ENCODE assay signal across 12 cellular contexts in the genomic region with DNA sequence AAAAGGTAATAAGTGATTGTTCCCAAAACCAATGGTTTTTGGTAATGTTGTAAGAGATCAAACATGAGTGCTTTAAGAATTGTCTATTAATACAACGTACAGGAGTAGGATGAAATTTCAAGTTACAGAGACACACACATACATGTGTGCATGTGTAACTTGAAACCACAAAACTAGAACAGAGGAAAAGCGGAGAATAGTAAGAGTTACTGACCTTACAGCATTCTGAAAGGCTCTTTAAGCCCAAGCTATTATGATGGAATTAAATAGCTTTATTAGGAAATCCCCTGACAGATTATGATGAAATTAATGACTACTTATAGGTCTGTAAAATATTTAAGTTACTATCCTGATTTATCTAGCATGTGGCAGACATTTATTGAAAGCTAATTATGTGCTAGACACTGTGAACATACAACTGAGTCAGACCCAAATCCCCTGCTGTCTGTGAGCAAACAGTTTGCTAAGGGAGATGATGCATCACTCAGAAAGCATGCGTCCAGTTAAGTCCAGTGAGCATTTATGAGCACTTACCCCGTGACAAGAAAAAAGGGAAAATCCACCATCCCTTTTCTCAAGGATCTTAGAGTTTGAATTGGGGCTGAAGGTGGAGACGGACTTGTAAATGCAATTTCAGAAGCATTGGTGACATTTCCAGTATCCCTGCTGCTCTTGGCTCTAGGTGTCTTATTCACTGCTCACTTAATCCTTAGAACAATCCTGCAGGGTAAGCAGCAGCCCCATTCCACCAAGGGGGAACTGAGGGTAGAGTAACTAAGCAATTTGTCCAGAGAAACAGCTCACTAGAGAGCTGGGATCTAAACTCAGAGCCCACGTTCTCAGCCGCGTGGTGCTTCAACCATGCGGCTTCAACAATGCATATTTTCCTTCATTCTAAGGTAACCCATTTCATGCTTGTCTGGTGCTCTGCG.
DNase-seq lines count a peak whose midpoint lies in the region; ATAC-seq and TF ChIP-seq lines count a peak whose summit lies in the region.
"Had no signal": no experiment of that assay in that cellular context is flagged by ENCODE, and none has a peak within 500 bp of the region (broad histone marks: within the 10 kb centered on the region; RNA-seq: fewer than 3 reads in every experiment).

No MANE protein-coding gene starts in this region.

- peaks cover 16% of the 10 kb centered on the region for H3K27me3 Mint-ChIP-seq in activated CD8-positive, alpha-beta T cell treated with anti-CD3 and anti-CD28 coated beads for 36 hours

- peak; percentile 81 for DNase-seq in GM04504 (ENCODE audit: low read depth)
- DNase-seq in RWPE2 (ENCODE audit: low spot score): no peak
- DNase-seq in fibroblast of mammary gland (ENCODE audit: low read depth): peak; percentile 90
- no peak for DNase-seq in smooth muscle cell (lab: John Stamatoyannopoulos, UW; ENCODE audit: unreplicated experiment)
- no peak for DNase-seq in NCI-H1092 (lab: John Stamatoyannopoulos, UW)
- DNase-seq in activated CD8-positive, alpha-beta T cell treated with anti-CD3 and anti-CD28 coated beads for 36 hours: no peak
- no peak for DNase-seq in RPMI8226
- DNase-seq: central memory CD4-positive, alpha-beta T cell; heart right ventricle; midbrain; MM.1S had no signal

- H3K27me3 ChIP-seq in RWPE2 (ENCODE audit: insufficient read depth, poor library complexity, severe bottlenecking) (no peaks in the 10 kb centered on the region), smooth muscle cell (ENCODE audit: low read depth) (no peaks in the 10 kb centered on the region)
- H3K27me3 ChIP-seq: heart right ventricle had no signal

- H3K27ac Mint-ChIP-seq in activated CD8-positive, alpha-beta T cell treated with anti-CD3 and anti-CD28 coated beads for 36 hours: no peak overlapping the region

- H3K27ac ChIP-seq in RWPE2 (ENCODE audit: poor library complexity, severe bottlenecking) (no peak overlapping the region), smooth muscle cell (ENCODE audit: low read depth) (peak overlapping the region; percentile 95)
- H3K27ac ChIP-seq: heart right ventricle had no signal

- H2AFZ ChIP-seq in smooth muscle cell (ENCODE audit: low read depth): no peak overlapping the region

- H3K79me2 ChIP-seq in smooth muscle cell (ENCODE audit: low read depth): no peaks in the 10 kb centered on the region

- H4K20me1 ChIP-seq in smooth muscle cell (ENCODE audit: low read depth): no peaks in the 10 kb centered on the region

- no peaks in the 10 kb centered on the region for H3K9me3 ChIP-seq in RWPE2 (ENCODE audit: severe bottlenecking)
- H3K9me3 ChIP-seq in smooth muscle cell (replicated peaks; ENCODE audit: low read depth): no peaks in the 10 kb centered on the region
- H3K9me3 ChIP-seq: heart right ventricle had no signal

- peaks cover 6% of the 10 kb centered on the region for H3K4me1 ChIP-seq in RWPE2 (ENCODE audit: insufficient read depth, poor library complexity, severe bottlenecking)
- H3K4me1 ChIP-seq in smooth muscle cell (ENCODE audit: low read depth): peaks cover 15% of the 10 kb centered on the region
- H3K4me1 ChIP-seq: heart right ventricle had no signal

- H3K4me3 ChIP-seq in RWPE2 (ENCODE audit: severe bottlenecking) (no peak overlapping the region), fibroblast of mammary gland (ENCODE audit: control insufficient read depth, low read depth, low read length) (no peak overlapping the region), smooth muscle cell (no peak overlapping the region)
- H3K4me3 ChIP-seq: heart right ventricle had no signal

- no peaks in the 10 kb centered on the region for H3K4me1 Mint-ChIP-seq in activated CD8-positive, alpha-beta T cell treated with anti-CD3 and anti-CD28 coated beads for 36 hours (ENCODE audit: low read depth)

- TF ChIP-seq CTCF in RWPE2 (IDR thresholded peaks at IDR 0.05; ENCODE audit: poor library complexity, severe bottlenecking): no peak
- no peak for TF ChIP-seq CTCF in fibroblast of mammary gland (conservative IDR thresholded peaks at IDR 0.05; ENCODE audit: control insufficient read depth, insufficient read depth, low read depth, low read length)
- no peak for TF ChIP-seq CTCF in smooth muscle cell (IDR thresholded peaks at IDR 0.05; ENCODE audit: borderline replicate concordance, insufficient read depth, poor library complexity, severe bottlenecking)
- TF ChIP-seq CTCF in activated CD8-positive, alpha-beta T cell treated with anti-CD3 and anti-CD28 coated beads for 36 hours (IDR thresholded peaks at IDR 0.05): no peak

- no peaks in the 10 kb centered on the region for H3K9me3 Mint-ChIP-seq in activated CD8-positive, alpha-beta T cell treated with anti-CD3 and anti-CD28 coated beads for 36 hours

- intact Hi-C loops in activated CD8-positive, alpha-beta T cell treated with anti-CD3 and anti-CD28 coated beads for 36 hours (cut with micrococcal nuclease): no loop called here

- H3F3A ChIP-seq in smooth muscle cell (ENCODE audit: low read depth): peaks cover 10% of the 10 kb centered on the region

- WGBS in smooth muscle cell (ENCODE audit: low lambda C conversion rate): 32% methylated on average over 10 of the region's 10 CpGs

- H3K4me3 Mint-ChIP-seq in activated CD8-positive, alpha-beta T cell treated with anti-CD3 and anti-CD28 coated beads for 36 hours: no peak overlapping the region

- POLR2A ChIA-PET in activated CD8-positive, alpha-beta T cell treated with anti-CD3 and anti-CD28 coated beads for 36 hours (lab: Charles Lee): no interaction called here

- peak; percentile 100 for ATAC-seq in RWPE2 (ENCODE audit: low read depth)
- ATAC-seq in HG02884 (IDR thresholded peaks at IDR 0.05; ENCODE audit: unreplicated experiment): no peak
- ATAC-seq in activated CD8-positive, alpha-beta T cell treated with anti-CD3 and anti-CD28 coated beads for 36 hours: no peak
- ATAC-seq: heart right ventricle had no signal

- CTCF ChIA-PET in activated CD8-positive, alpha-beta T cell treated with anti-CD3 and anti-CD28 coated beads for 36 hours (lab: Charles Lee): interaction anchor here (1.6 to 3.7 kb wide), 3 partner anchors 11 to 37 kb away, joined by 3 to 12 read pairs (median 3); no protein-coding TSS in a partner anchor

- H3K4me2 ChIP-seq in smooth muscle cell: peak overlapping the region; percentile 63

- H3K36me3 ChIP-seq in RWPE2 (ENCODE audit: low read depth): no peaks in the 10 kb centered on the region
- H3K36me3 ChIP-seq in smooth muscle cell (ENCODE audit: low read depth): peaks cover 7% of the 10 kb centered on the region

- no peaks in the 10 kb centered on the region for H3K36me3 Mint-ChIP-seq in activated CD8-positive, alpha-beta T cell treated with anti-CD3 and anti-CD28 coated beads for 36 hours (ENCODE audit: low read depth)

- H3K9ac ChIP-seq in smooth muscle cell (ENCODE audit: low read depth): peak overlapping the region; percentile 79

Comparison
In these comparisons a context has a peak if more than half of its experiments do, and no peak if none do; other contexts are left out.
1. DNase-seq: peak in GM04504 (single experiment) and fibroblast of mammary gland (single experiment); none in RWPE2 (single experiment), smooth muscle cell (single experiment), NCI-H1092 (single experiment), activated CD8-positive, alpha-beta T cell treated with anti-CD3 and anti-CD28 coated beads for 36 hours (single experiment) and RPMI8226 (single experiment).